Comparison of ENCODE assay signal across 15 cellular contexts in genomic region chr7:144907577-144907976, GRCh38.
DNase-seq lines count a peak whose midpoint lies in the region; ATAC-seq and TF ChIP-seq lines count a peak whose summit lies in the region.
"Had no signal": no experiment of that assay in that cellular context is flagged by ENCODE, and none has a peak within 500 bp of the region (broad histone marks: within the 10 kb centered on the region; RNA-seq: fewer than 3 reads in every experiment).

No MANE protein-coding gene starts in this region.

- no peak overlapping the region for H3K4me3 ChIP-seq in mammary epithelial cell (replicated peaks in 1 of 3; ENCODE audit: insufficient read depth in 1 of 3, low read depth in 2 of 3, low read length in 3 of 3)
- H3K4me3 ChIP-seq: stomach had no signal

- H3K9me3 ChIP-seq in mammary epithelial cell (replicated peaks; ENCODE audit: insufficient read depth, low read length) = no peaks in the 10 kb centered on the region
- H3K9me3 ChIP-seq: stomach had no signal

- intact Hi-C loops in activated CD4-positive, alpha-beta T cell treated with anti-CD3 and anti-CD28 coated beads for 36 hours (cut with DNase I, micrococcal nuclease) = no loop called here
- intact Hi-C loops in mammary epithelial cell (cut with micrococcal nuclease) = no loop called here

- no peaks in the 10 kb centered on the region for H3K9me3 Mint-ChIP-seq in activated CD4-positive, alpha-beta T cell treated with anti-CD3 and anti-CD28 coated beads for 36 hours (ENCODE audit: low read depth)
- no peaks in the 10 kb centered on the region for H3K9me3 Mint-ChIP-seq in activated CD4-positive, alpha-beta T cell treated with anti-CD3 and anti-CD28 coated beads, Interleukin-2, amount 10 ng/mL, durations not matched to agents 7 days and 5 days
- H3K9me3 Mint-ChIP-seq in stimulated activated effector memory CD8-positive, alpha-beta T cell treated with anti-CD3 and anti-CD28 coated beads, Interleukin-12 subunit alpha, Interleukin-12 subunit beta, amount 100 ng/mL, for 72 hours = no peaks in the 10 kb centered on the region
- H3K9me3 Mint-ChIP-seq: activated B cell treated with CpG ODN at 0.5 μM for 24 hours, nephron had no signal

- in situ Hi-C loops in mammary epithelial cell (cut with MboI; ENCODE audit: low sequenced_read_pairs in 2 of 2) = no loop called here

- no peaks in the 10 kb centered on the region for H3K36me3 Mint-ChIP-seq in activated CD4-positive, alpha-beta T cell treated with anti-CD3 and anti-CD28 coated beads for 36 hours (ENCODE audit: low read depth)
- no peaks in the 10 kb centered on the region for H3K36me3 Mint-ChIP-seq in activated CD4-positive, alpha-beta T cell treated with anti-CD3 and anti-CD28 coated beads, Interleukin-2, amount 10 ng/mL, durations not matched to agents 7 days and 5 days (ENCODE audit: low read depth)
- H3K36me3 Mint-ChIP-seq in stimulated activated effector memory CD8-positive, alpha-beta T cell treated with anti-CD3 and anti-CD28 coated beads, Interleukin-12 subunit alpha, Interleukin-12 subunit beta, amount 100 ng/mL, for 72 hours = no peaks in the 10 kb centered on the region

- TF ChIP-seq CTCF in mammary epithelial cell (conservative IDR thresholded peaks at IDR 0.05 in 1 of 2, IDR thresholded peaks at IDR 0.05 in 1 of 2; ENCODE audit: extremely low read depth in 1 of 2, insufficient read depth in 1 of 2, low read depth in 1 of 2, low read length in 2 of 2) = no peak

- H3K27ac ChIP-seq in mammary epithelial cell (ENCODE audit: insufficient read depth, low read depth, low read length) = no peak overlapping the region
- H3K27ac ChIP-seq: 22Rv1, stomach had no signal

- DNase-seq in activated CD4-positive, alpha-beta T cell treated with anti-CD3 and anti-CD28 coated beads for 36 hours = no peak
- DNase-seq in activated CD4-positive, alpha-beta T cell treated with anti-CD3 and anti-CD28 coated beads, Interleukin-2, amount 10 ng/mL, durations not matched to agents 7 days and 5 days = no peak
- DNase-seq in stimulated activated effector memory CD8-positive, alpha-beta T cell treated with anti-CD3 and anti-CD28 coated beads, Interleukin-12 subunit alpha, Interleukin-12 subunit beta, amount 100 ng/mL, for 72 hours (ENCODE audit: low spot score in 2 of 2) = no peak
- DNase-seq in stimulated activated naive CD8-positive, alpha-beta T cell treated with anti-CD3 and anti-CD28 coated beads, Interleukin-15, Interleukin-2, amounts not matched to agents 100 U/mL and 50 U/mL, for 24 hours = no peak
- no peak for DNase-seq in mammary epithelial cell
- DNase-seq in NCI-H2227 treated with DMSO at 0.1 percent for 48 hours (lab: John Stamatoyannopoulos, UW) = no peak
- DNase-seq: activated B cell treated with CpG ODN at 0.5 μM for 24 hours; activated effector memory CD4-positive, alpha-beta T cell treated with Interleukin-2 at 50 U/mL for 16 hours; DND-41; GOT3; stomach had no signal

- dilution Hi-C loops in mammary epithelial cell (cut with HindIII; ENCODE audit: low sequenced_read_pairs) = no loop called here

- H3K36me3 ChIP-seq in mammary epithelial cell (ENCODE audit: insufficient read depth, low read length) = no peaks in the 10 kb centered on the region
- H3K36me3 ChIP-seq: stomach had no signal

- no peak overlapping the region for H3K27ac Mint-ChIP-seq in activated CD4-positive, alpha-beta T cell treated with anti-CD3 and anti-CD28 coated beads for 36 hours
- H3K27ac Mint-ChIP-seq in activated CD4-positive, alpha-beta T cell treated with anti-CD3 and anti-CD28 coated beads, Interleukin-2, amount 10 ng/mL, durations not matched to agents 7 days and 5 days = no peak overlapping the region
- no peak overlapping the region for H3K27ac Mint-ChIP-seq in stimulated activated effector memory CD8-positive, alpha-beta T cell treated with anti-CD3 and anti-CD28 coated beads, Interleukin-12 subunit alpha, Interleukin-12 subunit beta, amount 100 ng/mL, for 72 hours
- H3K27ac Mint-ChIP-seq: activated B cell treated with CpG ODN at 0.5 μM for 24 hours had no signal

- no peaks in the 10 kb centered on the region for H3K4me1 ChIP-seq in mammary epithelial cell (ENCODE audit: insufficient read depth, low read length)
- H3K4me1 ChIP-seq: stomach had no signal

- POLR2A ChIA-PET in activated CD4-positive, alpha-beta T cell treated with anti-CD3 and anti-CD28 coated beads for 36 hours (lab: Charles Lee) = no interaction called here
- POLR2A ChIA-PET in activated CD4-positive, alpha-beta T cell treated with anti-CD3 and anti-CD28 coated beads, Interleukin-2, amount 10 ng/mL, durations not matched to agents 7 days and 5 days (lab: Charles Lee) = no interaction called here

- no peaks in the 10 kb centered on the region for H3K27me3 ChIP-seq in mammary epithelial cell (ENCODE audit: insufficient read depth, low read length)
- H3K27me3 ChIP-seq: stomach had no signal

- CTCF ChIA-PET in activated CD4-positive, alpha-beta T cell treated with anti-CD3 and anti-CD28 coated beads for 36 hours (lab: Charles Lee) = no interaction called here
- CTCF ChIA-PET in activated CD4-positive, alpha-beta T cell treated with anti-CD3 and anti-CD28 coated beads, Interleukin-2, amount 10 ng/mL, durations not matched to agents 7 days and 5 days (lab: Charles Lee) = no interaction called here
- CTCF ChIA-PET in mammary epithelial cell (lab: Charles Lee; ENCODE audit: low non-redundant PET) = no interaction called here

- H3K79me2 ChIP-seq in mammary epithelial cell (ENCODE audit: insufficient read depth, low read length) = no peaks in the 10 kb centered on the region

- H3K9ac ChIP-seq in mammary epithelial cell (ENCODE audit: insufficient read depth, low read length) = no peak overlapping the region

- WGBS in mammary epithelial cell (ENCODE audit: low coverage, missing lambda C conversion rate) = 46% methylated on average over 4 of the region's 4 CpGs

- peaks cover 11% of the 10 kb centered on the region for H3K4me1 Mint-ChIP-seq in activated CD4-positive, alpha-beta T cell treated with anti-CD3 and anti-CD28 coated beads for 36 hours
- peaks cover 15% of the 10 kb centered on the region for H3K4me1 Mint-ChIP-seq in activated CD4-positive, alpha-beta T cell treated with anti-CD3 and anti-CD28 coated beads, Interleukin-2, amount 10 ng/mL, durations not matched to agents 7 days and 5 days
- peaks cover 12% of the 10 kb centered on the region for H3K4me1 Mint-ChIP-seq in stimulated activated effector memory CD8-positive, alpha-beta T cell treated with anti-CD3 and anti-CD28 coated beads, Interleukin-12 subunit alpha, Interleukin-12 subunit beta, amount 100 ng/mL, for 72 hours
- H3K4me1 Mint-ChIP-seq: nephron had no signal

- no peak overlapping the region for H2AFZ ChIP-seq in mammary epithelial cell (ENCODE audit: low read depth, low read length)

- no peaks in the 10 kb centered on the region for H4K20me1 ChIP-seq in mammary epithelial cell (ENCODE audit: insufficient read depth, low read length)

- H3K27me3 Mint-ChIP-seq in activated CD4-positive, alpha-beta T cell treated with anti-CD3 and anti-CD28 coated beads for 36 hours = no peaks in the 10 kb centered on the region
- H3K27me3 Mint-ChIP-seq in activated CD4-positive, alpha-beta T cell treated with anti-CD3 and anti-CD28 coated beads, Interleukin-2, amount 10 ng/mL, durations not matched to agents 7 days and 5 days = peaks cover 2% of the 10 kb centered on the region

- no peak overlapping the region for H3K4me2 ChIP-seq in mammary epithelial cell (ENCODE audit: insufficient read depth, low read depth, low read length)

- H3K4me3 Mint-ChIP-seq in activated CD4-positive, alpha-beta T cell treated with anti-CD3 and anti-CD28 coated beads for 36 hours = no peak overlapping the region
- no peak overlapping the region for H3K4me3 Mint-ChIP-seq in activated CD4-positive, alpha-beta T cell treated with anti-CD3 and anti-CD28 coated beads, Interleukin-2, amount 10 ng/mL, durations not matched to agents 7 days and 5 days
- H3K4me3 Mint-ChIP-seq in stimulated activated effector memory CD8-positive, alpha-beta T cell treated with anti-CD3 and anti-CD28 coated beads, Interleukin-12 subunit alpha, Interleukin-12 subunit beta, amount 100 ng/mL, for 72 hours = no peak overlapping the region
- H3K4me3 Mint-ChIP-seq: activated B cell treated with CpG ODN at 0.5 μM for 24 hours, nephron had no signal

- ATAC-seq in activated CD4-positive, alpha-beta T cell treated with anti-CD3 and anti-CD28 coated beads for 36 hours = peak; percentile 42
- peak; percentile 79 for ATAC-seq in GM21825 (IDR thresholded peaks at IDR 0.05; ENCODE audit: unreplicated experiment)
- peak; percentile 93 for ATAC-seq in HG03442 (IDR thresholded peaks at IDR 0.05; ENCODE audit: unreplicated experiment)
- peak; percentile 43 for ATAC-seq in stimulated activated effector memory CD8-positive, alpha-beta T cell treated with anti-CD3 and anti-CD28 coated beads, Interleukin-12 subunit alpha, Interleukin-12 subunit beta, amount 100 ng/mL, for 72 hours
- ATAC-seq in stimulated activated naive CD8-positive, alpha-beta T cell treated with anti-CD3 and anti-CD28 coated beads, Interleukin-15, Interleukin-2, amounts not matched to agents 100 U/mL and 50 U/mL, for 24 hours = no peak

- BruUV-seq in mammary epithelial cell (replicated peaks; lab: Mats Ljungman, UMichigan) = no TSS peak
